2 cellular contexts compared by ENCODE assay signal in the genomic region with DNA sequence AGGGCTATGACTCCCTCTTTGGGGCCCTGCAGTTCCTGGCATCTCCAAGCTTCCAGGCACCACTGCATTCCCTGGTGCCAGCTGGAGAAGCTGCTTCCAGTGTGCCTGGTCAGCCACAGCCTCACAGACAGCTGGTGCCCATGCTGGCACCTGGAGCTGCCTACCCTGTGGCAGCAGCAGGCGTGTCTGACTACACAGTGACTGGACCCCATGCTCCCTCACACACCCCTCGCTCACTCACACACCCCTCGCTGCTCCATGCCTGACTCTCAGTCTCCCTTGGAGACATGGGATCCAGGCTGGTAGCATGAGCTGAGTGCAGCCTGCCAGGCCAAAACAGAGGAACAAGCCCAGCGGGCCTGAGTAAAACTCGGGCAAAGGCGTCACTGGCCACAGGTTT.
TF ChIP-seq lines count a peak whose summit lies in the region.

No MANE protein-coding gene starts in this region.

TF ChIP-seq in GM23338, 12 proteins besides CTCF, POLR2A, EP300 and RAD21 (continues in another document):
- TF ChIP-seq, protein P1, sequence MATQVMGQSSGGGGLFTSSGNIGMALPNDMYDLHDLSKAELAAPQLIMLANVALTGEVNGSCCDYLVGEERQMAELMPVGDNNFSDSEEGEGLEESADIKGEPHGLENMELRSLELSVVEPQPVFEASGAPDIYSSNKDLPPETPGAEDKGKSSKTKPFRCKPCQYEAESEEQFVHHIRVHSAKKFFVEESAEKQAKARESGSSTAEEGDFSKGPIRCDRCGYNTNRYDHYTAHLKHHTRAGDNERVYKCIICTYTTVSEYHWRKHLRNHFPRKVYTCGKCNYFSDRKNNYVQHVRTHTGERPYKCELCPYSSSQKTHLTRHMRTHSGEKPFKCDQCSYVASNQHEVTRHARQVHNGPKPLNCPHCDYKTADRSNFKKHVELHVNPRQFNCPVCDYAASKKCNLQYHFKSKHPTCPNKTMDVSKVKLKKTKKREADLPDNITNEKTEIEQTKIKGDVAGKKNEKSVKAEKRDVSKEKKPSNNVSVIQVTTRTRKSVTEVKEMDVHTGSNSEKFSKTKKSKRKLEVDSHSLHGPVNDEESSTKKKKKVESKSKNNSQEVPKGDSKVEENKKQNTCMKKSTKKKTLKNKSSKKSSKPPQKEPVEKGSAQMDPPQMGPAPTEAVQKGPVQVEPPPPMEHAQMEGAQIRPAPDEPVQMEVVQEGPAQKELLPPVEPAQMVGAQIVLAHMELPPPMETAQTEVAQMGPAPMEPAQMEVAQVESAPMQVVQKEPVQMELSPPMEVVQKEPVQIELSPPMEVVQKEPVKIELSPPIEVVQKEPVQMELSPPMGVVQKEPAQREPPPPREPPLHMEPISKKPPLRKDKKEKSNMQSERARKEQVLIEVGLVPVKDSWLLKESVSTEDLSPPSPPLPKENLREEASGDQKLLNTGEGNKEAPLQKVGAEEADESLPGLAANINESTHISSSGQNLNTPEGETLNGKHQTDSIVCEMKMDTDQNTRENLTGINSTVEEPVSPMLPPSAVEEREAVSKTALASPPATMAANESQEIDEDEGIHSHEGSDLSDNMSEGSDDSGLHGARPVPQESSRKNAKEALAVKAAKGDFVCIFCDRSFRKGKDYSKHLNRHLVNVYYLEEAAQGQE (IDR thresholded peaks at IDR 0.05; ENCODE audit: unreplicated experiment), result no peak
- TF ChIP-seq ETS1 (IDR thresholded peaks at IDR 0.05) (no peak), ZNF331 (CRISPR knock-in tag; IDR thresholded peaks at IDR 0.05; ENCODE audit: low read depth) (no peak), STAT1 (IDR thresholded peaks at IDR 0.05; ENCODE audit: unreplicated experiment) (no peak), EZH2 (IDR thresholded peaks at IDR 0.05; ENCODE audit: low read depth, unreplicated experiment) (no peak), JUNB (IDR thresholded peaks at IDR 0.05; ENCODE audit: unreplicated experiment) (no peak), ZNF114 (CRISPR knock-in tag; IDR thresholded peaks at IDR 0.05) (no peak), ZNF462 (CRISPR knock-in tag; IDR thresholded peaks at IDR 0.05) (no peak), NANOG (IDR thresholded peaks at IDR 0.05; ENCODE audit: borderline replicate concordance) (no peak), POLR2AphosphoS5 (IDR thresholded peaks at IDR 0.05; ENCODE audit: low read depth) (no peak)

TF ChIP-seq in H1, 55 proteins besides CTCF, POLR2A, EP300 and RAD21 (continued from another document):
- TF ChIP-seq SP4 (IDR thresholded peaks at IDR 0.05; ENCODE audit: low read length) (no peak), CEBPB (IDR thresholded peaks at IDR 0.05; ENCODE audit: low read depth, low read length) (no peak), JUND (IDR thresholded peaks at IDR 0.05; ENCODE audit: low read length) (no peak), HDAC6 (IDR thresholded peaks at IDR 0.05; ENCODE audit: low read depth, low read length) (no peak), CTBP2 (IDR thresholded peaks at IDR 0.05; ENCODE audit: borderline replicate concordance, insufficient read depth, insufficient read length, low read length) (no peak), CHD1 (IDR thresholded peaks at IDR 0.05; ENCODE audit: low read depth, low read length) (no peak), TAF7 (optimal IDR thresholded peaks at IDR 0.05; ENCODE audit: borderline replicate concordance, low read depth, low read length) (no peak), GTF2F1 (IDR thresholded peaks at IDR 0.05; ENCODE audit: borderline replicate concordance, low read depth, low read length) (no peak), ATF3 (IDR thresholded peaks at IDR 0.05; ENCODE audit: insufficient read depth, low read depth, low read length) (no peak), CBX8 (IDR thresholded peaks at IDR 0.05; ENCODE audit: borderline replicate concordance, low read depth, low read length) (no peak)
- TF ChIP-seq, protein P2, sequence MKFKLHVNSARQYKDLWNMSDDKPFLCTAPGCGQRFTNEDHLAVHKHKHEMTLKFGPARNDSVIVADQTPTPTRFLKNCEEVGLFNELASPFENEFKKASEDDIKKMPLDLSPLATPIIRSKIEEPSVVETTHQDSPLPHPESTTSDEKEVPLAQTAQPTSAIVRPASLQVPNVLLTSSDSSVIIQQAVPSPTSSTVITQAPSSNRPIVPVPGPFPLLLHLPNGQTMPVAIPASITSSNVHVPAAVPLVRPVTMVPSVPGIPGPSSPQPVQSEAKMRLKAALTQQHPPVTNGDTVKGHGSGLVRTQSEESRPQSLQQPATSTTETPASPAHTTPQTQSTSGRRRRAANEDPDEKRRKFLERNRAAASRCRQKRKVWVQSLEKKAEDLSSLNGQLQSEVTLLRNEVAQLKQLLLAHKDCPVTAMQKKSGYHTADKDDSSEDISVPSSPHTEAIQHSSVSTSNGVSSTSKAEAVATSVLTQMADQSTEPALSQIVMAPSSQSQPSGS (IDR thresholded peaks at IDR 0.05; ENCODE audit: low read length), result no peak
- TF ChIP-seq, protein P3, sequence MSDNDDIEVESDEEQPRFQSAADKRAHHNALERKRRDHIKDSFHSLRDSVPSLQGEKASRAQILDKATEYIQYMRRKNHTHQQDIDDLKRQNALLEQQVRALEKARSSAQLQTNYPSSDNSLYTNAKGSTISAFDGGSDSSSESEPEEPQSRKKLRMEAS (IDR thresholded peaks at IDR 0.05), result no peak
TF ChIP-seq in H1: peak in this region for 0.
